In the genomic region with DNA sequence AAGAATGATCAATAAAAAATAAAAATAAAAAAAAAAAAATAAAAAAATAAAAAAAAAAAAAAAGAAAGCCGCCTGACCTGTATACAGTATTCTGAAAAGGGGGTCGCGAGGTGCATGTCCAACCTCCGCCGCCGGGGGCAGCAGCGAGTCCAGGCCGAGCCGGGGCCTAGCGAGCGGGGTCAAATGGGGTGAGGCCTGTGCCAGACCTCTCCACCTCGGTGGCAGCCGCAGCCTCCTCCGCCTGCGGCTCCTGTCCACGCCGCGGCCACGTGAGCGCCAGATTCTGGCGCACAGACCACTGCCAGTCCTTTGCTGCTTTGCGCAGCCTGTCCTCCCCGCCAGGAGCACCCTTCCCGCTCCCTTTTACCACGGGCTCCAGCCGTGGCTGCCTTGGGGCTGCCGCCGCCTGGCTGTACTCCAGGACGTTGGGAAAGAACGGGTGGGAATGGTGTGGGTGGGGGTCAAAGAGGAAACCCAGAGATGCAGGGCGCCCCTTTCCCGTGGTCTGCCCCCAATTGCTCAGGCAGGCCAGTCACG, we compare ENCODE assay signal across 1 cellular context.
A peak's percentile ranks its signal among the peaks of the same experiment; 100 is the strongest.
TF ChIP-seq lines count a peak whose summit lies in the region.

No MANE protein-coding gene starts in this region.

TF ChIP-seq in HepG2, 621 proteins besides CTCF, POLR2A, EP300 and RAD21 (continued from another document):
- TF ChIP-seq, protein P1, sequence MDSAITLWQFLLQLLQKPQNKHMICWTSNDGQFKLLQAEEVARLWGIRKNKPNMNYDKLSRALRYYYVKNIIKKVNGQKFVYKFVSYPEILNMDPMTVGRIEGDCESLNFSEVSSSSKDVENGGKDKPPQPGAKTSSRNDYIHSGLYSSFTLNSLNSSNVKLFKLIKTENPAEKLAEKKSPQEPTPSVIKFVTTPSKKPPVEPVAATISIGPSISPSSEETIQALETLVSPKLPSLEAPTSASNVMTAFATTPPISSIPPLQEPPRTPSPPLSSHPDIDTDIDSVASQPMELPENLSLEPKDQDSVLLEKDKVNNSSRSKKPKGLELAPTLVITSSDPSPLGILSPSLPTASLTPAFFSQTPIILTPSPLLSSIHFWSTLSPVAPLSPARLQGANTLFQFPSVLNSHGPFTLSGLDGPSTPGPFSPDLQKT (CRISPR knock-in tag; IDR thresholded peaks at IDR 0.05; ENCODE audit: borderline replicate concordance), result no peak
- TF ChIP-seq HMG20A (CRISPR knock-in tag; IDR thresholded peaks at IDR 0.05; ENCODE audit: borderline replicate concordance) (peak; percentile 92), SATB2 (CRISPR knock-in tag; IDR thresholded peaks at IDR 0.05) (peak; percentile 81; the same call in 1 of the 2 replicates), HOXA3 (CRISPR knock-in tag; IDR thresholded peaks at IDR 0.05) (peak; percentile 96), HDAC1 (CRISPR knock-in tag; IDR thresholded peaks at IDR 0.05) (peak; percentile 95), PCBP2 (optimal IDR thresholded peaks at IDR 0.05; ENCODE audit: low read depth, low read length, poor library complexity, severe bottlenecking) (no peak), ZSCAN12 (CRISPR knock-in tag; IDR thresholded peaks at IDR 0.05) (peak; percentile 97), PLRG1 (conservative IDR thresholded peaks at IDR 0.05) (no peak), ZBTB3 (CRISPR knock-in tag; IDR thresholded peaks at IDR 0.05; ENCODE audit: borderline replicate concordance, low read depth) (no peak; the same call in 1 of the 2 replicates), ZNF101 (CRISPR knock-in tag; IDR thresholded peaks at IDR 0.05; ENCODE audit: borderline replicate concordance, low read depth) (peak; percentile 50; the same call in 1 of the 2 replicates), ZNF570 (CRISPR knock-in tag; IDR thresholded peaks at IDR 0.05; ENCODE audit: borderline replicate concordance) (no peak), FOXK2 (IDR thresholded peaks at IDR 0.05) (no peak), ZNF563 (CRISPR knock-in tag; IDR thresholded peaks at IDR 0.05) (peak; percentile 97), ZMAT3 (CRISPR knock-in tag; conservative IDR thresholded peaks at IDR 0.05) (peak; percentile 99), DRAP1 (CRISPR knock-in tag; IDR thresholded peaks at IDR 0.05) (peak; percentile 76), ZNF296 (CRISPR knock-in tag; conservative IDR thresholded peaks at IDR 0.05) (peak; percentile 89; the same call in 1 of the 2 replicates), MYC (CRISPR knock-in tag; IDR thresholded peaks at IDR 0.05; ENCODE audit: borderline replicate concordance) (peak; percentile 97), FOXO1 (CRISPR knock-in tag; IDR thresholded peaks at IDR 0.05) (peak; percentile 91), TBX3 (IDR thresholded peaks at IDR 0.05; ENCODE audit: borderline replicate concordance) (no peak), USF2 (IDR thresholded peaks at IDR 0.05; ENCODE audit: low read depth, low read length) (peak; percentile 63; the same call in 1 of the 2 replicates), USF2 (CRISPR knock-in tag; IDR thresholded peaks at IDR 0.05; ENCODE audit: borderline replicate concordance) (peak; percentile 64), ZNF414 (CRISPR knock-in tag; IDR thresholded peaks at IDR 0.05) (peak; percentile 98), CEBPB (IDR thresholded peaks at IDR 0.05; ENCODE audit: borderline replicate concordance, low read depth, low read length) (peak; percentile 51; the same call in 1 of the 2 replicates), MYNN (CRISPR knock-in tag; IDR thresholded peaks at IDR 0.05; ENCODE audit: low read depth) (peak; percentile 88), ZNF432 (CRISPR knock-in tag; IDR thresholded peaks at IDR 0.05; ENCODE audit: borderline replicate concordance) (no peak), SRSF4 (IDR thresholded peaks at IDR 0.05; ENCODE audit: low read depth, low read length, poor library complexity, severe bottlenecking) (no peak), NFIC (IDR thresholded peaks at IDR 0.05; ENCODE audit: low read length) (peak; percentile 58; the same call in 1 of the 2 replicates), ETS1 (CRISPR knock-in tag; IDR thresholded peaks at IDR 0.05) (peak; percentile 98), ZBTB20 (CRISPR knock-in tag; IDR thresholded peaks at IDR 0.05; ENCODE audit: borderline replicate concordance, low read depth) (peak; percentile 96; the same call in 1 of the 2 replicates), ZFP62 (CRISPR knock-in tag; IDR thresholded peaks at IDR 0.05) (no peak), ESRRA (CRISPR knock-in tag; IDR thresholded peaks at IDR 0.05; ENCODE audit: low read depth) (peak; percentile 92), BHLHE40 (IDR thresholded peaks at IDR 0.05; ENCODE audit: low read length) (peak; percentile 91), SMARCC2 (IDR thresholded peaks at IDR 0.05) (no peak), SP140L (CRISPR knock-in tag; IDR thresholded peaks at IDR 0.05; ENCODE audit: borderline replicate concordance) (peak; percentile 54; the same call in 1 of the 2 replicates), CAMTA2 (CRISPR knock-in tag; IDR thresholded peaks at IDR 0.05; ENCODE audit: borderline replicate concordance) (peak; percentile 96), DMAP1 (CRISPR knock-in tag; IDR thresholded peaks at IDR 0.05) (peak; percentile 89), AGO1 (IDR thresholded peaks at IDR 0.05; ENCODE audit: low read depth, low read length, poor library complexity, severe bottlenecking) (peak; percentile 58), ZBTB38 (CRISPR knock-in tag; IDR thresholded peaks at IDR 0.05) (peak; percentile 96), KLF9 (CRISPR knock-in tag; IDR thresholded peaks at IDR 0.05; ENCODE audit: low read depth) (0 out of 2 replicates have a peak, but pooled peaks have one; percentile 58), REPIN1 (CRISPR knock-in tag; IDR thresholded peaks at IDR 0.05; ENCODE audit: borderline replicate concordance, low read depth) (peak; percentile 93), SMAD3 (CRISPR knock-in tag; IDR thresholded peaks at IDR 0.05) (peak; percentile 97), HOXA7 (CRISPR knock-in tag; IDR thresholded peaks at IDR 0.05) (no peak), ZNF772 (CRISPR knock-in tag; IDR thresholded peaks at IDR 0.05) (peak; percentile 99), ZKSCAN5 (CRISPR knock-in tag; IDR thresholded peaks at IDR 0.05) (peak; percentile 81; the same call in 1 of the 2 replicates), ZFP36L2 (CRISPR knock-in tag; IDR thresholded peaks at IDR 0.05) (peak; percentile 91; the same call in 1 of the 2 replicates), ZNF792 (CRISPR knock-in tag; IDR thresholded peaks at IDR 0.05) (peak; percentile 98), ZNF574 (CRISPR knock-in tag; IDR thresholded peaks at IDR 0.05) (peak; percentile 95)
- TF ChIP-seq, protein P2, sequence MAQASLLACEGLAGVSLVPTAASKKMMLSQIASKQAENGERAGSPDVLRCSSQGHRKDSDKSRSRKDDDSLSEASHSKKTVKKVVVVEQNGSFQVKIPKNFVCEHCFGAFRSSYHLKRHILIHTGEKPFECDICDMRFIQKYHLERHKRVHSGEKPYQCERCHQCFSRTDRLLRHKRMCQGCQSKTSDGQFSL (CRISPR knock-in tag; IDR thresholded peaks at IDR 0.05), result peak; percentile 80
- TF ChIP-seq, protein P3, sequence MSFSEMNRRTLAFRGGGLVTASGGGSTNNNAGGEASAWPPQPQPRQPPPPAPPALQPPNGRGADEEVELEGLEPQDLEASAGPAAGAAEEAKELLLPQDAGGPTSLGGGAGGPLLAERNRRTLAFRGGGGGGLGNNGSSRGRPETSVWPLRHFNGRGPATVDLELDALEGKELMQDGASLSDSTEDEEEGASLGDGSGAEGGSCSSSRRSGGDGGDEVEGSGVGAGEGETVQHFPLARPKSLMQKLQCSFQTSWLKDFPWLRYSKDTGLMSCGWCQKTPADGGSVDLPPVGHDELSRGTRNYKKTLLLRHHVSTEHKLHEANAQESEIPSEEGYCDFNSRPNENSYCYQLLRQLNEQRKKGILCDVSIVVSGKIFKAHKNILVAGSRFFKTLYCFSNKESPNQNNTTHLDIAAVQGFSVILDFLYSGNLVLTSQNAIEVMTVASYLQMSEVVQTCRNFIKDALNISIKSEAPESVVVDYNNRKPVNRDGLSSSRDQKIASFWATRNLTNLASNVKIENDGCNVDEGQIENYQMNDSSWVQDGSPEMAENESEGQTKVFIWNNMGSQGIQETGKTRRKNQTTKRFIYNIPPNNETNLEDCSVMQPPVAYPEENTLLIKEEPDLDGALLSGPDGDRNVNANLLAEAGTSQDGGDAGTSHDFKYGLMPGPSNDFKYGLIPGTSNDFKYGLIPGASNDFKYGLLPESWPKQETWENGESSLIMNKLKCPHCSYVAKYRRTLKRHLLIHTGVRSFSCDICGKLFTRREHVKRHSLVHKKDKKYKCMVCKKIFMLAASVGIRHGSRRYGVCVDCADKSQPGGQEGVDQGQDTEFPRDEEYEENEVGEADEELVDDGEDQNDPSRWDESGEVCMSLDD (CRISPR knock-in tag; IDR thresholded peaks at IDR 0.05; ENCODE audit: borderline replicate concordance), result peak; percentile 69; the same call in 1 of the 2 replicates
- TF ChIP-seq, protein P4, sequence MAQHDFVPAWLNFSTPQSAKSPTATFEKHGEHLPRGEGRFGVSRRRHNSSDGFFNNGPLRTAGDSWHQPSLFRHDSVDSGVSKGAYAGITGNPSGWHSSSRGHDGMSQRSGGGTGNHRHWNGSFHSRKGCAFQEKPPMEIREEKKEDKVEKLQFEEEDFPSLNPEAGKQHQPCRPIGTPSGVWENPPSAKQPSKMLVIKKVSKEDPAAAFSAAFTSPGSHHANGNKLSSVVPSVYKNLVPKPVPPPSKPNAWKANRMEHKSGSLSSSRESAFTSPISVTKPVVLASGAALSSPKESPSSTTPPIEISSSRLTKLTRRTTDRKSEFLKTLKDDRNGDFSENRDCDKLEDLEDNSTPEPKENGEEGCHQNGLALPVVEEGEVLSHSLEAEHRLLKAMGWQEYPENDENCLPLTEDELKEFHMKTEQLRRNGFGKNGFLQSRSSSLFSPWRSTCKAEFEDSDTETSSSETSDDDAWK (CRISPR knock-in tag; IDR thresholded peaks at IDR 0.05), result no peak
